Comparison of ENCODE assay signal across 31 cellular contexts in the genomic region with DNA sequence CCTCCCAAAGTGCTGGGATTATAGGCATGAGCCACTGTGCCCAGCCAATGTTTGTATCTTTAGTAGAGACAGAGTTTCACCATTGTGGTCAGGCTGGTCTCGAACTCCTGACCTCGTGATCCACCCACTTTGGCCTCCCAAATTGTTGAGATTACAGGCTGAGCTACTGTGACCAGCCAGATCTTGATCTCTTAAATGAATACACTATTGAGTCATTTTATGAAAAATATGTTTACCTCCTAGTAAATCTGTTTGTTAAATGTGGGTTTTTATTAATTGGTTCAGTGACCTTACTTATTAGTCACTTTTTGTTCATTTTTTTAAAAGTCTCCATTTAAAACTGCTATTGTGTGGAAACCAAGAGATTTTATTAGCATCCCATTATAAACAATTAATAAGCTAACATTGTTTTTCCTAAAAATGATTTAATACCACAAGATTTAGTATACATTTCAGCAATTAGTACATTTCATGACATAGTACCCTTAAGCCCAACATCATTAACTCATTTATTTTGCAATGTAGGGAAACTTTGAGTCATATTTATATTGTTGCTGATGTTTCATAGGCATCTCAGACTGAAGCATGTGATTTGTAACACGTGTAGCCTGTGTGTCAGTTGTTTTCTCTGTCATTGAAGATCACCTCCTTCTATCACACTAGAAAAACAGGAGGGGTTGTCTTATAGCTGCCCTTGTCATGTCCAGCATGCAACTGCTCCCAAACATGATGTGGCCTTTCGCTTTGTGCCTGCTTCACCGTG.
DNase-seq lines count a peak whose midpoint lies in the region; ATAC-seq and TF ChIP-seq lines count a peak whose summit lies in the region.
"Had no signal": no experiment of that assay in that cellular context is flagged by ENCODE, and none has a peak within 500 bp of the region (broad histone marks: within the 10 kb centered on the region; RNA-seq: fewer than 3 reads in every experiment).

No MANE protein-coding gene starts in this region.

- WGBS in esophagus muscularis mucosa = 60% methylated on average over 5 of the region's 5 CpGs

- H3K27me3 ChIP-seq in breast epithelium (no peaks in the 10 kb centered on the region), esophagus muscularis mucosa (no peaks in the 10 kb centered on the region)
- H3K27me3 ChIP-seq: cardiac muscle cell, pancreas had no signal

- POLR2A ChIA-PET in MCF 10A (lab: Yijun Ruan, JAX) = interaction anchor here (1.1 to 1.2 kb wide), 2 partner anchors 18 to 90 kb away, joined by 3 to 5 read pairs; no protein-coding TSS in a partner anchor

- TF ChIP-seq POLR2A in breast epithelium (IDR thresholded peaks at IDR 0.05) (no peak), esophagus muscularis mucosa (IDR thresholded peaks at IDR 0.05; ENCODE audit: low read depth) (no peak)

- intact Hi-C loops in MCF 10A (cut with micrococcal nuclease) = loop anchor here (10.0 kb wide), 1 partner anchor 681 kb away; the partner anchor contains the start of gene BASP1
- intact Hi-C loops in breast epithelium (cut with DNase I; ENCODE audit: low total_unique reads) = no loop called here
- intact Hi-C loops in esophagus muscularis mucosa (cut with DNase I) = no loop called here

- H3K36me3 Mint-ChIP-seq in MCF 10A (ENCODE audit: insufficient read depth, unreplicated experiment) = no peaks in the 10 kb centered on the region
- H3K36me3 Mint-ChIP-seq: activated naive CD4-positive, alpha-beta T cell treated with anti-CD3 and anti-CD28 coated beads, Interleukin-2, amount 50 U/mL, for 24 hours; CD4-positive, CD25-positive, alpha-beta regulatory T cell; memory B cell; stimulated activated memory B cell treated with anti-CD40 and anti-IgM and Interleukin-4, amounts not matched to agents 10 μg/mL and 1 μg/mL and 100 μg/mL, for 72 hours; type B pancreatic cell had no signal

- DNase-seq in MCF 10A (ENCODE audit: unreplicated experiment) = peak; percentile 52
- DNase-seq in breast epithelium (ENCODE audit: low spot score in 2 of 2) = no peak
- peak; percentile 56 for DNase-seq in amniotic epithelial cell (ENCODE audit: low read depth)
- peak; percentile 60 for DNase-seq in fibroblast of gingiva (ENCODE audit: low read depth)
- DNase-seq in esophagus muscularis mucosa (ENCODE audit: extremely low spot score) = no peak
- no peak for DNase-seq in NK-92 treated with Interleukin-12 subunit alpha and Interleukin-12 subunit beta, amount 100 ng/mL, for 24 hours (lab: John Stamatoyannopoulos, UW)
- DNase-seq in activated gamma-delta T cell (lab: John Stamatoyannopoulos, UW) = no peak
- DNase-seq: activated CD4-positive, alpha-beta T cell treated with anti-CD3 and anti-CD28 coated beads for 4 hours; activated T-cell treated with anti-CD3 and anti-CD28 coated beads for 4 hours; CD4-positive, CD25-positive, alpha-beta regulatory T cell; DND-41; effector memory CD8-positive, alpha-beta T cell; GF-D8; hypothalamus; immature natural killer cell; NCI-H1417 treated with DMSO at 0.1 percent for 48 hours; NCI-H2029 treated with DMSO at 0.1 percent for 48 hours; NCI-H524 treated with DMSO at 0.1 percent for 48 hours; pancreas; SHP77 treated with DMSO at 0.1 percent for 48 hours; WERI-Rb-1 had no signal

- no peak overlapping the region for H3K4me3 Mint-ChIP-seq in MCF 10A (ENCODE audit: unreplicated experiment)
- H3K4me3 Mint-ChIP-seq: activated naive CD4-positive, alpha-beta T cell treated with anti-CD3 and anti-CD28 coated beads, Interleukin-2, amount 50 U/mL, for 24 hours; CD4-positive, CD25-positive, alpha-beta regulatory T cell; effector memory CD8-positive, alpha-beta T cell; immature natural killer cell; memory B cell; neural crest cell; stimulated activated memory B cell treated with anti-CD40 and anti-IgM and Interleukin-4, amounts not matched to agents 10 μg/mL and 1 μg/mL and 100 μg/mL, for 72 hours; type B pancreatic cell had no signal

- H3K27ac ChIP-seq in breast epithelium = peak overlapping the region in 1 of 2 donors; percentile 64
- H3K27ac ChIP-seq in esophagus muscularis mucosa (replicated peaks in 1 of 4) = no peak overlapping the region
- H3K27ac ChIP-seq: 22Rv1, cardiac muscle cell, coronary artery, pancreas, WERI-Rb-1 had no signal

- CTCF ChIA-PET in MCF 10A (lab: Yijun Ruan, JAX) = interaction anchor here (0.6 to 0.7 kb wide), 5 partner anchors 31 to 1204 kb away, joined by 3 to 4 read pairs (median 3); no protein-coding TSS in a partner anchor

- H3K4me1 Mint-ChIP-seq in MCF 10A (ENCODE audit: insufficient read depth, unreplicated experiment) = peaks cover 30% of the 10 kb centered on the region
- H3K4me1 Mint-ChIP-seq: activated naive CD4-positive, alpha-beta T cell treated with anti-CD3 and anti-CD28 coated beads, Interleukin-2, amount 50 U/mL, for 24 hours; immature natural killer cell; memory B cell; neural crest cell; stimulated activated memory B cell treated with anti-CD40 and anti-IgM and Interleukin-4, amounts not matched to agents 10 μg/mL and 1 μg/mL and 100 μg/mL, for 72 hours had no signal

- no peak overlapping the region for H3K4me3 ChIP-seq in breast epithelium
- H3K4me3 ChIP-seq in esophagus muscularis mucosa = no peak overlapping the region
- H3K4me3 ChIP-seq: cardiac muscle cell, coronary artery, pancreas had no signal

- H3K9me3 ChIP-seq in breast epithelium (no peaks in the 10 kb centered on the region), esophagus muscularis mucosa (peaks cover 0 to 6% (median 0%) of the 10 kb centered on the region in 4 donors)
- H3K9me3 ChIP-seq: pancreas had no signal

- TF ChIP-seq EP300 in esophagus muscularis mucosa (IDR thresholded peaks at IDR 0.05) = no peak

- no peaks in the 10 kb centered on the region for H3K4me1 ChIP-seq in breast epithelium
- no peaks in the 10 kb centered on the region for H3K4me1 ChIP-seq in esophagus muscularis mucosa
- H3K4me1 ChIP-seq: pancreas had no signal

- no TSS peak for BruUV-seq in MCF 10A (replicated peaks; lab: Mats Ljungman, UMichigan)

- ATAC-seq in HG02938 (IDR thresholded peaks at IDR 0.05; ENCODE audit: unreplicated experiment) = no peak
- ATAC-seq: effector memory CD8-positive, alpha-beta T cell; stimulated activated memory B cell treated with anti-CD40 and anti-IgM and Interleukin-4, amounts not matched to agents 10 μg/mL and 1 μg/mL and 100 μg/mL, for 72 hours had no signal

- no peaks in the 10 kb centered on the region for H3K36me3 ChIP-seq in breast epithelium
- H3K36me3 ChIP-seq in esophagus muscularis mucosa = no peaks in the 10 kb centered on the region
- H3K36me3 ChIP-seq: cardiac muscle cell, pancreas, WERI-Rb-1 had no signal

- TF ChIP-seq CTCF in MCF 10A (IDR thresholded peaks at IDR 0.05; ENCODE audit: unreplicated experiment) (no peak), breast epithelium (IDR thresholded peaks at IDR 0.05) (no peak), esophagus muscularis mucosa (IDR thresholded peaks at IDR 0.05) (no peak)

- no peaks in the 10 kb centered on the region for H3K27me3 Mint-ChIP-seq in MCF 10A (ENCODE audit: insufficient read depth, unreplicated experiment)
- H3K27me3 Mint-ChIP-seq: activated naive CD4-positive, alpha-beta T cell treated with anti-CD3 and anti-CD28 coated beads, Interleukin-2, amount 50 U/mL, for 24 hours; CD4-positive, CD25-positive, alpha-beta regulatory T cell; effector memory CD8-positive, alpha-beta T cell; stimulated activated memory B cell treated with anti-CD40 and anti-IgM and Interleukin-4, amounts not matched to agents 10 μg/mL and 1 μg/mL and 100 μg/mL, for 72 hours; type B pancreatic cell had no signal

- peaks cover 6% of the 10 kb centered on the region for H3K9me3 Mint-ChIP-seq in MCF 10A (ENCODE audit: unreplicated experiment)
- H3K9me3 Mint-ChIP-seq: memory B cell, neural crest cell, type B pancreatic cell had no signal

- H3K27ac Mint-ChIP-seq in MCF 10A (ENCODE audit: low read depth, unreplicated experiment) = no peak overlapping the region
- H3K27ac Mint-ChIP-seq: activated naive CD4-positive, alpha-beta T cell treated with anti-CD3 and anti-CD28 coated beads, Interleukin-2, amount 50 U/mL, for 24 hours; activated T-helper 2 cell treated with anti-CD3 and anti-CD28 coated beads, Interferon-gamma antibody, Interleukin-2, Interleukin-4, amounts not matched to agents 10 μg/mL and 5 μg/mL and 100 μg/mL, durations not matched to agents 14 hours and 24 hours and 36 hours; CD4-positive, CD25-positive, alpha-beta regulatory T cell; effector memory CD8-positive, alpha-beta T cell; immature natural killer cell; memory B cell; stimulated activated memory B cell treated with anti-CD40 and anti-IgM and Interleukin-4, amounts not matched to agents 10 μg/mL and 1 μg/mL and 100 μg/mL, for 72 hours; type B pancreatic cell had no signal

Comparison
In these comparisons a context has a peak if more than half of its experiments do, and no peak if none do; other contexts are left out.
1. DNase-seq: peak in MCF 10A (single experiment), amniotic epithelial cell (single experiment) and fibroblast of gingiva (single experiment); none in breast epithelium (0 of 2), esophagus muscularis mucosa (single experiment), NK-92 treated with Interleukin-12 subunit alpha and Interleukin-12 subunit beta, amount 100 ng/mL, for 24 hours (single experiment) and activated gamma-delta T cell (single experiment).